8 cellular contexts compared by ENCODE assay signal in the genomic region with DNA sequence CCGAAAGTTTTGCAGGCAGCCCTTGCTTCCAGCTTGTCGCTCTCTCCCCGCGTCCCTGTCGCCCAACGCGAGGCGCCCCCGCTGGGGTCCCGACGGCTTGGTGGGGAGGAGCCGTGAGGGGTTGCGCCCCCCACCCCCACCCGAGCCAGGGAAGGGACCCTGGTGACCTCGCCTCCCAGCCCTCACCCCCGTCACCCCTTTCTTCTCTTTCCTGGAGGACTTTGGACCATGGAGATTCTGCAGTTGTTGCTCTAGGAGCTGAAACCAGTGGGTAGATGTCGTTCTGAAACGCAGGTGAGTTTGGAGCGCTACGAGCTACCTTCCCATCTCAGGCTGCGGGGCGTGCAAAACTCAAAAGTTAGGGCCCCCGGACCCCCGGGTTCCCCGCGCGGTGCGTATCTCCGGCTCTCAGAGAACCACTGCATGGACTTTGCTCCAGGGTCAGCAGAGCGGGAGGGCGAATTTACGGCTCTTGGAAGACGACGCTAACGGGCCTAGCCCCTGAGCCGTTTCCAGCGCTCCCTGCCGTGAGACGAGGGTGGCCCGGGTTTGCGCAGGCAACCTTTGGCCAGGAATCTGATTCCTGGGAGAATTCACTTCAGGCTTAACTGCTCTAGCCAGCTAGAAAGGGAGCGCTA. TPM values are rescaled to one million over a fixed set of nuclear protein-coding genes. Genes with fewer than 3 reads are reported as not detected.
DNase-seq lines count a peak whose midpoint lies in the region; ATAC-seq, FAIRE-seq and TF ChIP-seq lines count a peak whose summit lies in the region.

No MANE protein-coding gene starts in this region.

- dilution Hi-C loops in keratinocyte (cut with MboI; ENCODE audit: extremely low pct_ligation_motif_present, low sequenced_read_pairs) = no loop called here

- CTCF ChIA-PET in AG04449 (lab: Yijun Ruan, JAX) = interaction anchor here (0.6 to 2.5 kb wide), 29 partner anchors 9 to 224 kb away, joined by 3 to 16 read pairs (median 4); no protein-coding TSS in a partner anchor
- CTCF ChIA-PET in PC-3 (lab: Charles Lee) = interaction anchor here (0.6 to 2.0 kb wide), 7 partner anchors 12 to 408 kb away, joined by 3 to 15 read pairs (median 6); a partner anchor contains a TSS

- peak overlapping the region; percentile 74 for H3K9ac ChIP-seq in PC-3 (ENCODE audit: low read length)
- peak overlapping the region; percentile 70 for H3K9ac ChIP-seq in keratinocyte (ENCODE audit: control insufficient read depth, extremely low read depth, insufficient read depth, low read length)

- no peaks in the 10 kb centered on the region for H3K9me2 ChIP-seq in PC-3 (replicated peaks; ENCODE audit: low read length)

- H3K27ac ChIP-seq in PC-3 (ENCODE audit: low read length) (peak overlapping the region; percentile 19), keratinocyte (ENCODE audit: control insufficient read depth, insufficient read depth, low read length) (peak overlapping the region; percentile 40), skin epidermis (peak overlapping the region in 19 of 21 experiments; percentile 13 to 89 (median 67))

- DNase-seq in AG04449 (ENCODE audit: low read depth, low spot score) (no peak), PC-3 (peak; percentile 77), T47D (ENCODE audit: low read depth in 1 of 2, low spot score in 1 of 2) (peak; percentile 24 to 41), keratinocyte (ENCODE audit: low read depth, low spot score) (no peak)
- no peak for DNase-seq in effector CD8-positive, alpha-beta T cell (lab: John Stamatoyannopoulos, UW)

- ATAC-seq in GM21367 (IDR thresholded peaks at IDR 0.05; ENCODE audit: unreplicated experiment) (peak; percentile 26), PC-3 (peak; percentile 41), HG03378 (IDR thresholded peaks at IDR 0.05; ENCODE audit: unreplicated experiment) (no peak)

- intact Hi-C loops in PC-3 (cut with micrococcal nuclease) = loop anchor here (1.0 to 5.0 kb wide), 10 partner anchors 19 to 275 kb away; no protein-coding TSS in a partner anchor

- H2AFZ ChIP-seq in PC-3 (ENCODE audit: low read length) (peak overlapping the region; percentile 83), keratinocyte (ENCODE audit: control insufficient read depth, low read length) (peak overlapping the region; percentile 88)

- peak; percentile 5 for TF ChIP-seq CTCF in AG04449 (IDR thresholded peaks at IDR 0.05; ENCODE audit: insufficient read depth, low read length, missing control alignments)
- TF ChIP-seq CTCF in PC-3 (conservative IDR thresholded peaks at IDR 0.05; ENCODE audit: low read depth, low read length) = peak; percentile 31; the same call in 1 of the 2 replicates
- peak in 1 of 3 experiments; percentile 11 for TF ChIP-seq CTCF in keratinocyte (optimal IDR thresholded peaks at IDR 0.05 in 1 of 3, IDR thresholded peaks at IDR 0.05 in 1 of 3, conservative IDR thresholded peaks at IDR 0.05 in 1 of 3; ENCODE audit: extremely low read depth in 1 of 3, insufficient read depth in 2 of 3, low read length in 3 of 3)

- peaks cover 32% of the 10 kb centered on the region for H3K4me1 ChIP-seq in PC-3 (ENCODE audit: insufficient read depth, low read length)
- H3K4me1 ChIP-seq in keratinocyte (ENCODE audit: control insufficient read depth, extremely low read depth, insufficient read depth, low read length) = peaks cover 19% of the 10 kb centered on the region

- H3K9me3 ChIP-seq in PC-3 (ENCODE audit: low read length) (no peaks in the 10 kb centered on the region), keratinocyte (ENCODE audit: control insufficient read depth, low read depth, low read length) (no peaks in the 10 kb centered on the region)

- H3K36me3 ChIP-seq in PC-3 (ENCODE audit: low read depth, low read length) (no peaks in the 10 kb centered on the region), keratinocyte (ENCODE audit: control insufficient read depth in 2 of 2, extremely low read depth in 1 of 2, insufficient read depth in 2 of 2, low read length in 2 of 2) (peaks cover 0 to 6% of the 10 kb centered on the region in 2 experiments)

- POLR2A ChIA-PET in AG04449 (lab: Yijun Ruan, JAX) (no interaction called here), PC-3 (lab: Charles Lee; ENCODE audit: unreplicated experiment) (interaction anchor here (0.6 kb wide), 1 partner anchor 20 kb away, joined by 8 read pairs; no protein-coding TSS in a partner anchor)

- H3K4me3 ChIP-seq in AG04449 (ENCODE audit: low read depth, low read length) (peak overlapping the region; percentile 76), PC-3 (ENCODE audit: low read length) (peak overlapping the region; percentile 74), keratinocyte (ENCODE audit: control insufficient read depth in 2 of 3, extremely low read depth in 1 of 3, insufficient read depth in 2 of 3, low read depth in 1 of 3, low read length in 3 of 3) (peak overlapping the region; percentile 75 to 80 (median 75)), skin epidermis (peak overlapping the region; percentile 58 to 81 (median 67))

- no peaks in the 10 kb centered on the region for H3K27me3 ChIP-seq in PC-3 (ENCODE audit: low read length)
- no peaks in the 10 kb centered on the region for H3K27me3 ChIP-seq in keratinocyte (ENCODE audit: control insufficient read depth, extremely low read depth, insufficient read depth, low read length)

- BruUV-seq in PC-3 (replicated peaks; lab: Mats Ljungman, UMichigan) = TSS peak; percentile 34

- no peak for FAIRE-seq in keratinocyte (lab: Jason Lieb, UNC)

- H3K79me2 ChIP-seq in PC-3 (ENCODE audit: low read length) = peaks cover 42% of the 10 kb centered on the region
- peaks cover 1% of the 10 kb centered on the region for H3K79me2 ChIP-seq in keratinocyte (ENCODE audit: control insufficient read depth, insufficient read depth, low read length)

- H4K20me1 ChIP-seq in PC-3 (ENCODE audit: low read length) (peaks cover 8% of the 10 kb centered on the region; the same call in 1 of the 2 replicates), keratinocyte (ENCODE audit: control insufficient read depth, extremely low read depth, insufficient read depth, low read length) (no peaks in the 10 kb centered on the region)

- no peaks in the 10 kb centered on the region for H3K9me1 ChIP-seq in keratinocyte (ENCODE audit: control insufficient read depth, extremely low read depth, insufficient read depth, low read length)

- H3F3A ChIP-seq in PC-3 (ENCODE audit: low read length, unreplicated experiment) = no peaks in the 10 kb centered on the region

- in situ Hi-C loops in T47D (cut with HindIII; ENCODE audit: low pct_unique_long_range_greater_than_20kb, low sequenced_read_pairs) = no loop called here

- H3K4me2 ChIP-seq in PC-3 (ENCODE audit: low read length) (peak overlapping the region; percentile 88), keratinocyte (ENCODE audit: control insufficient read depth, extremely low read depth, insufficient read depth, low read depth, low read length) (peak overlapping the region; percentile 79)

RNA-seq across cellular contexts. Expression of a gene that starts 0.7 kb away (rescaled TPM):
- 6.2 and 16.0 TPM in 2 replicates for total RNA-seq in PC-3 (2014; rRNA removed)
- polyA plus RNA-seq in keratinocyte = 2.3 to 4.8 TPM (median 3.3 TPM) in 3 replicates
- 4.8 TPM for polyA plus RNA-seq in keratinocyte (2011; ENCODE audit: low read depth)
- polyA plus RNA-seq in keratinocyte (2011; cell fraction: cytosol; rRNA removed) = 2.9 and 4.4 TPM in 2 replicates
- polyA plus RNA-seq in keratinocyte (2011; cell fraction: nucleus; rRNA removed) = 4.7 and 5.2 TPM in 2 replicates
- 3.2 and 4.9 TPM in 2 replicates for polyA plus RNA-seq in keratinocyte (2012; ENCODE audit: low replicate concordance)
- 3.4 to 8.8 TPM (median 4.7 TPM) in 3 replicates for polyA minus RNA-seq in keratinocyte
- 2.7 TPM for polyA minus RNA-seq in keratinocyte (2011; cell fraction: cytosol; rRNA and poly(A)+ RNA removed)
- 5.3 and 12.3 TPM in 2 replicates for polyA minus RNA-seq in keratinocyte (2011; cell fraction: nucleus; rRNA and poly(A)+ RNA removed)

Comparison
In these comparisons a context has a peak if more than half of its experiments do, and no peak if none do; other contexts are left out.
1. DNase-seq: peak in PC-3 (single experiment) and T47D (2 of 2); none in AG04449 (single experiment), keratinocyte (single experiment) and effector CD8-positive, alpha-beta T cell (single experiment).
2. Peak in every context shown above with its lines, with median percentiles within 50 percentile points of each other: H3K4me3 ChIP-seq and H3K27ac ChIP-seq.